In the genomic region with DNA sequence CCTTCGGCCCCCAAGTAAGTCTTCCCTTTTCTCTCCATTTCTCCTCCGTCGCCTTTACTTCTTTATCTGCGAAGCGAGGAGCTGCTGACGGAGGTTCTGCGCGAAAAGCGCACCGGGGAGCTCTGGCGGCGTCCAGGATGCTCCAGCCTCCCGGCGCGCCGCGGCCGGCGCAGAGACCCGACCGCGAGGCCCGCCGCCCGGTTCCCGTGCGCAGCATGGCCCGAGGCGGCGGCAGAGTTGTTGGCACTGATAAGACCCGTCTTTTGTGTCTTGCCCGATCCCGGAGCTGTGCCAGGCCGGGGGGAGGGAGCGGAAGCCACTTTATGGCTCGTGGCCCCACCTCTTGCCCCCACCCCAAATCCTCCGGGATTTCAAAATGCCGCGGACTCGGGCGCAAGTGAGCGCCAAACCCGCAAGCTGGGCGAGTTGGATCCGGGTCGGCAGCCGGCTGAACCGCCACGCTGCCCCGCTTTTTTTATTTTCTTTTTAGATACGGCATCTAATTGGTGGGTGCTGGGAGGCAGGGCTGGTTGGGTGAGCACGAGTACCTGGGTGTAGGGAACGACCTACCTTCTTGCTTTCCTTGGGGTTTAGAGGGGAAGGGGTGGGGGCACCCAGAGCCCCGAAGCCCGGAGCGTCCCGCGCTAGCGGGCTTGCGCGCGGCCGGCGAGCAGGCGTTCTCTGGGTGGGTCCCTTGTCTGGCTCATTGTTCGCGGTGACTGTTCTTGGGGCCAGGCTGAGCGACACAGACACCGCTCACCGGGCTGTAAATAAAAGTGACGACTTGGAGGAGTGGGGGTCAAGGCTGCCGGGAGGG, we compare ENCODE assay signal across 8 cellular contexts.
DNase-seq lines count a peak whose midpoint lies in the region; ATAC-seq and TF ChIP-seq lines count a peak whose summit lies in the region.

No MANE protein-coding gene starts in this region.

- whole genome bisulfite sequencing in endodermal cell (ENCODE audit: insufficient coverage in 1 of 2, insufficient read length in 1 of 2), 2 experiments: 0% methylated on average over 24 to 72 of the region's 72 CpGs

- TF ChIP-seq CTCF in endodermal cell (conservative IDR thresholded peaks at IDR 0.05): no peak

- DNase-seq in NCI-H446 (lab: John Stamatoyannopoulos, UW) (peak; percentile 44 to 72), endodermal cell (peak; percentile 85), amniotic stem cell (lab: John Stamatoyannopoulos, UW) (no peak), mucosa of gallbladder (ENCODE audit: low spot score) (no peak)
- DNase-seq in stimulated activated CD4-positive, alpha-beta T cell treated with anti-CD3 and anti-CD28 coated beads, Interleukin-12 subunit alpha, Interleukin-12 subunit beta, amount 100 ng/mL, for 4 hours: no peak

- H3K4me1 ChIP-seq in endodermal cell (ENCODE audit: control insufficient read depth, insufficient read depth, low read length) (peaks cover 3% of the 10 kb centered on the region), mucosa of stomach (ENCODE audit: control insufficient read depth, insufficient read depth, low read length) (no peaks in the 10 kb centered on the region)

- H3K9me3 ChIP-seq in endodermal cell (ENCODE audit: control insufficient read depth, low read length) (no peaks in the 10 kb centered on the region), mucosa of stomach (ENCODE audit: control insufficient read depth, low read length) (no peaks in the 10 kb centered on the region)

- no peaks in the 10 kb centered on the region for H3K36me3 Mint-ChIP-seq in endodermal cell (ENCODE audit: low read depth)

- peaks cover 66% of the 10 kb centered on the region for H3K27me3 Mint-ChIP-seq in endodermal cell (ENCODE audit: insufficient read depth)

- H3K9me3 Mint-ChIP-seq in endodermal cell: no peaks in the 10 kb centered on the region

- ATAC-seq in GM18907 (IDR thresholded peaks at IDR 0.05; ENCODE audit: unreplicated experiment): peak; percentile 13
- no peak for ATAC-seq in HG03571 (IDR thresholded peaks at IDR 0.05; ENCODE audit: unreplicated experiment)

- H3K27ac Mint-ChIP-seq in endodermal cell: no peak overlapping the region

- H3K9ac ChIP-seq in endodermal cell (ENCODE audit: extremely low read depth, low read length, poor library complexity, severe bottlenecking) (peak overlapping the region; percentile 29), mucosa of stomach (ENCODE audit: low read length) (peak overlapping the region; percentile 55)

- H3K36me3 ChIP-seq in endodermal cell (ENCODE audit: control insufficient read depth, insufficient read depth, low read length) (no peaks in the 10 kb centered on the region), mucosa of stomach (ENCODE audit: control insufficient read depth, insufficient read depth, low read length) (no peaks in the 10 kb centered on the region)

- H3K27me3 ChIP-seq in endodermal cell (ENCODE audit: control insufficient read depth, insufficient read depth, low read length, poor library complexity, severe bottlenecking) (peaks cover 46% of the 10 kb centered on the region), mucosa of stomach (ENCODE audit: control insufficient read depth, insufficient read depth, low read length) (peaks cover 33% of the 10 kb centered on the region)

- H3K4me1 Mint-ChIP-seq in endodermal cell: peaks cover 31% of the 10 kb centered on the region

- H3K4me3 ChIP-seq in endodermal cell (ENCODE audit: low read length) (peak overlapping the region; percentile 83), mucosa of stomach (ENCODE audit: low read length) (peak overlapping the region; percentile 23)

- H3K4me3 Mint-ChIP-seq in endodermal cell: peak overlapping the region; percentile 73

- no peak overlapping the region for H3K27ac ChIP-seq in endodermal cell (ENCODE audit: low read depth, low read length)

Comparison
In these comparisons a context has a peak if more than half of its experiments do, and no peak if none do; other contexts are left out.
1. DNase-seq: peak in NCI-H446 (2 of 2) and endodermal cell (single experiment); none in amniotic stem cell (single experiment), stimulated activated CD4-positive, alpha-beta T cell treated with anti-CD3 and anti-CD28 coated beads, Interleukin-12 subunit alpha, Interleukin-12 subunit beta, amount 100 ng/mL, for 4 hours (single experiment) and mucosa of gallbladder (single experiment).